ENCODE assay signal across 1 cellular context in genomic region chr12:15789215-15790171, GRCh38.
TF ChIP-seq lines count a peak whose summit lies in the region.

Gene EPS8, minus strand, starts transcription at chr12:15789388. Its CDS starts 106,437 bp downstream, at chr12:15682951.

TF ChIP-seq in HepG2, 621 proteins besides CTCF, POLR2A, EP300 and RAD21 (continued from another document and continues in another):
- TF ChIP-seq, protein P1, sequence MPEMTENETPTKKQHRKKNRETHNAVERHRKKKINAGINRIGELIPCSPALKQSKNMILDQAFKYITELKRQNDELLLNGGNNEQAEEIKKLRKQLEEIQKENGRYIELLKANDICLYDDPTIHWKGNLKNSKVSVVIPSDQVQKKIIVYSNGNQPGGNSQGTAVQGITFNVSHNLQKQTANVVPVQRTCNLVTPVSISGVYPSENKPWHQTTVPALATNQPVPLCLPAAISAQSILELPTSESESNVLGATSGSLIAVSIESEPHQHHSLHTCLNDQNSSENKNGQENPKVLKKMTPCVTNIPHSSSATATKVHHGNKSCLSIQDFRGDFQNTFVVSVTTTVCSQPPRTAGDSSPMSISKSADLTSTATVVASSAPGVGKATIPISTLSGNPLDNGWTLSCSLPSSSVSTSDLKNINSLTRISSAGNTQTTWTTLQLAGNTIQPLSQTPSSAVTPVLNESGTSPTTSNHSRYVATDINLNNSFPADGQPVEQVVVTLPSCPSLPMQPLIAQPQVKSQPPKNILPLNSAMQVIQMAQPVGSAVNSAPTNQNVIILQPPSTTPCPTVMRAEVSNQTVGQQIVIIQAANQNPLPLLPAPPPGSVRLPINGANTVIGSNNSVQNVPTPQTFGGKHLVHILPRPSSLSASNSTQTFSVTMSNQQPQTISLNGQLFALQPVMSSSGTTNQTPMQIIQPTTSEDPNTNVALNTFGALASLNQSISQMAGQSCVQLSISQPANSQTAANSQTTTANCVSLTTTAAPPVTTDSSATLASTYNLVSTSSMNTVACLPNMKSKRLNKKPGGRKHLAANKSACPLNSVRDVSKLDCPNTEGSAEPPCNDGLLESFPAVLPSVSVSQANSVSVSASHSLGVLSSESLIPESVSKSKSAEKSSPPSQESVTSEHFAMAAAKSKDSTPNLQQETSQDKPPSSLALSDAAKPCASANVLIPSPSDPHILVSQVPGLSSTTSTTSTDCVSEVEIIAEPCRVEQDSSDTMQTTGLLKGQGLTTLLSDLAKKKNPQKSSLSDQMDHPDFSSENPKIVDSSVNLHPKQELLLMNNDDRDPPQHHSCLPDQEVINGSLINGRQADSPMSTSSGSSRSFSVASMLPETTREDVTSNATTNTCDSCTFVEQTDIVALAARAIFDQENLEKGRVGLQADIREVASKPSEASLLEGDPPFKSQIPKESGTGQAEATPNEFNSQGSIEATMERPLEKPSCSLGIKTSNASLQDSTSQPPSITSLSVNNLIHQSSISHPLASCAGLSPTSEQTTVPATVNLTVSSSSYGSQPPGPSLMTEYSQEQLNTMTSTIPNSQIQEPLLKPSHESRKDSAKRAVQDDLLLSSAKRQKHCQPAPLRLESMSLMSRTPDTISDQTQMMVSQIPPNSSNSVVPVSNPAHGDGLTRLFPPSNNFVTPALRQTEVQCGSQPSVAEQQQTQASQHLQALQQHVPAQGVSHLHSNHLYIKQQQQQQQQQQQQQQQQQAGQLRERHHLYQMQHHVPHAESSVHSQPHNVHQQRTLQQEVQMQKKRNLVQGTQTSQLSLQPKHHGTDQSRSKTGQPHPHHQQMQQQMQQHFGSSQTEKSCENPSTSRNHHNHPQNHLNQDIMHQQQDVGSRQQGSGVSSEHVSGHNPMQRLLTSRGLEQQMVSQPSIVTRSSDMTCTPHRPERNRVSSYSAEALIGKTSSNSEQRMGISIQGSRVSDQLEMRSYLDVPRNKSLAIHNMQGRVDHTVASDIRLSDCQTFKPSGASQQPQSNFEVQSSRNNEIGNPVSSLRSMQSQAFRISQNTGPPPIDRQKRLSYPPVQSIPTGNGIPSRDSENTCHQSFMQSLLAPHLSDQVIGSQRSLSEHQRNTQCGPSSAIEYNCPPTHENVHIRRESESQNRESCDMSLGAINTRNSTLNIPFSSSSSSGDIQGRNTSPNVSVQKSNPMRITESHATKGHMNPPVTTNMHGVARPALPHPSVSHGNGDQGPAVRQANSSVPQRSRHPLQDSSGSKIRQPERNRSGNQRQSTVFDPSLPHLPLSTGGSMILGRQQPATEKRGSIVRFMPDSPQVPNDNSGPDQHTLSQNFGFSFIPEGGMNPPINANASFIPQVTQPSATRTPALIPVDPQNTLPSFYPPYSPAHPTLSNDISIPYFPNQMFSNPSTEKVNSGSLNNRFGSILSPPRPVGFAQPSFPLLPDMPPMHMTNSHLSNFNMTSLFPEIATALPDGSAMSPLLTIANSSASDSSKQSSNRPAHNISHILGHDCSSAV (CRISPR knock-in tag; IDR thresholded peaks at IDR 0.05; ENCODE audit: borderline replicate concordance): no peak
- TF ChIP-seq ZNF75D (CRISPR knock-in tag; IDR thresholded peaks at IDR 0.05; ENCODE audit: borderline replicate concordance) (no peak), RFXAP (CRISPR knock-in tag; IDR thresholded peaks at IDR 0.05; ENCODE audit: borderline replicate concordance) (peak; percentile 49), ZNF766 (CRISPR knock-in tag; IDR thresholded peaks at IDR 0.05; ENCODE audit: borderline replicate concordance) (no peak; the same call in none of the 2 replicates), WIZ (CRISPR knock-in tag; IDR thresholded peaks at IDR 0.05) (0 out of 2 replicates have a peak, but pooled peaks have one; percentile 34), ZNF224 (CRISPR knock-in tag; IDR thresholded peaks at IDR 0.05) (no peak; the same call in none of the 2 replicates), KDM5A (IDR thresholded peaks at IDR 0.05; ENCODE audit: borderline replicate concordance, low read length) (no peak; the same call in 1 of the 2 replicates), PHF5A (CRISPR knock-in tag; IDR thresholded peaks at IDR 0.05; ENCODE audit: low read depth, unreplicated experiment) (peak; percentile 81), ZNF451 (CRISPR knock-in tag; IDR thresholded peaks at IDR 0.05) (peak; percentile 83), KLF13 (CRISPR knock-in tag; IDR thresholded peaks at IDR 0.05) (0 out of 2 replicates have a peak, but pooled peaks have one; percentile 25), ZNF441 (CRISPR knock-in tag; IDR thresholded peaks at IDR 0.05; ENCODE audit: borderline replicate concordance) (peak; percentile 95), RBAK (CRISPR knock-in tag; IDR thresholded peaks at IDR 0.05) (no peak), ZMYM2 (CRISPR knock-in tag; IDR thresholded peaks at IDR 0.05) (peak; percentile 37; the same call in 1 of the 2 replicates), MXD4 (CRISPR knock-in tag; IDR thresholded peaks at IDR 0.05) (peak; percentile 69; the same call in 1 of the 2 replicates), ZNF792 (CRISPR knock-in tag; IDR thresholded peaks at IDR 0.05) (peak; percentile 55), MATR3 (CRISPR knock-in tag; IDR thresholded peaks at IDR 0.05) (no peak), FOXK1 (CRISPR knock-in tag; IDR thresholded peaks at IDR 0.05; ENCODE audit: borderline replicate concordance, low read depth) (peak; percentile 39; the same call in 1 of the 2 replicates), SNAI1 (CRISPR knock-in tag; IDR thresholded peaks at IDR 0.05; ENCODE audit: borderline replicate concordance) (peak; percentile 72; the same call in 1 of the 2 replicates), YY1 (IDR thresholded peaks at IDR 0.05; ENCODE audit: insufficient read depth, insufficient replicate concordance, low read depth, low read length) (peak; percentile 85), ZNF704 (CRISPR knock-in tag; IDR thresholded peaks at IDR 0.05; ENCODE audit: borderline replicate concordance) (peak; percentile 71), SP140L (CRISPR knock-in tag; IDR thresholded peaks at IDR 0.05; ENCODE audit: borderline replicate concordance) (no peak; the same call in 1 of the 2 replicates), ZNF18 (CRISPR knock-in tag; IDR thresholded peaks at IDR 0.05; ENCODE audit: insufficient replicate concordance) (peak; percentile 34), ZNF501 (CRISPR knock-in tag; IDR thresholded peaks at IDR 0.05) (peak; percentile 80), SIX1 (CRISPR knock-in tag; IDR thresholded peaks at IDR 0.05; ENCODE audit: borderline replicate concordance) (no peak), ZNF33B (CRISPR knock-in tag; IDR thresholded peaks at IDR 0.05) (peak; percentile 81; the same call in 1 of the 2 replicates), SNAPC5 (CRISPR knock-in tag; IDR thresholded peaks at IDR 0.05; ENCODE audit: borderline replicate concordance) (no peak; the same call in 1 of the 2 replicates), XBP1 (CRISPR knock-in tag; IDR thresholded peaks at IDR 0.05) (no peak), ZNF280D (CRISPR knock-in tag; IDR thresholded peaks at IDR 0.05) (peak; percentile 82; the same call in 1 of the 2 replicates)
- TF ChIP-seq, protein P2, sequence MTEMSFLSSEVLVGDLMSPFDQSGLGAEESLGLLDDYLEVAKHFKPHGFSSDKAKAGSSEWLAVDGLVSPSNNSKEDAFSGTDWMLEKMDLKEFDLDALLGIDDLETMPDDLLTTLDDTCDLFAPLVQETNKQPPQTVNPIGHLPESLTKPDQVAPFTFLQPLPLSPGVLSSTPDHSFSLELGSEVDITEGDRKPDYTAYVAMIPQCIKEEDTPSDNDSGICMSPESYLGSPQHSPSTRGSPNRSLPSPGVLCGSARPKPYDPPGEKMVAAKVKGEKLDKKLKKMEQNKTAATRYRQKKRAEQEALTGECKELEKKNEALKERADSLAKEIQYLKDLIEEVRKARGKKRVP (CRISPR knock-in tag; IDR thresholded peaks at IDR 0.05): peak in 1 of 2 experiments; percentile 84; a peak in 2 of 4 replicates
- TF ChIP-seq, protein P3, sequence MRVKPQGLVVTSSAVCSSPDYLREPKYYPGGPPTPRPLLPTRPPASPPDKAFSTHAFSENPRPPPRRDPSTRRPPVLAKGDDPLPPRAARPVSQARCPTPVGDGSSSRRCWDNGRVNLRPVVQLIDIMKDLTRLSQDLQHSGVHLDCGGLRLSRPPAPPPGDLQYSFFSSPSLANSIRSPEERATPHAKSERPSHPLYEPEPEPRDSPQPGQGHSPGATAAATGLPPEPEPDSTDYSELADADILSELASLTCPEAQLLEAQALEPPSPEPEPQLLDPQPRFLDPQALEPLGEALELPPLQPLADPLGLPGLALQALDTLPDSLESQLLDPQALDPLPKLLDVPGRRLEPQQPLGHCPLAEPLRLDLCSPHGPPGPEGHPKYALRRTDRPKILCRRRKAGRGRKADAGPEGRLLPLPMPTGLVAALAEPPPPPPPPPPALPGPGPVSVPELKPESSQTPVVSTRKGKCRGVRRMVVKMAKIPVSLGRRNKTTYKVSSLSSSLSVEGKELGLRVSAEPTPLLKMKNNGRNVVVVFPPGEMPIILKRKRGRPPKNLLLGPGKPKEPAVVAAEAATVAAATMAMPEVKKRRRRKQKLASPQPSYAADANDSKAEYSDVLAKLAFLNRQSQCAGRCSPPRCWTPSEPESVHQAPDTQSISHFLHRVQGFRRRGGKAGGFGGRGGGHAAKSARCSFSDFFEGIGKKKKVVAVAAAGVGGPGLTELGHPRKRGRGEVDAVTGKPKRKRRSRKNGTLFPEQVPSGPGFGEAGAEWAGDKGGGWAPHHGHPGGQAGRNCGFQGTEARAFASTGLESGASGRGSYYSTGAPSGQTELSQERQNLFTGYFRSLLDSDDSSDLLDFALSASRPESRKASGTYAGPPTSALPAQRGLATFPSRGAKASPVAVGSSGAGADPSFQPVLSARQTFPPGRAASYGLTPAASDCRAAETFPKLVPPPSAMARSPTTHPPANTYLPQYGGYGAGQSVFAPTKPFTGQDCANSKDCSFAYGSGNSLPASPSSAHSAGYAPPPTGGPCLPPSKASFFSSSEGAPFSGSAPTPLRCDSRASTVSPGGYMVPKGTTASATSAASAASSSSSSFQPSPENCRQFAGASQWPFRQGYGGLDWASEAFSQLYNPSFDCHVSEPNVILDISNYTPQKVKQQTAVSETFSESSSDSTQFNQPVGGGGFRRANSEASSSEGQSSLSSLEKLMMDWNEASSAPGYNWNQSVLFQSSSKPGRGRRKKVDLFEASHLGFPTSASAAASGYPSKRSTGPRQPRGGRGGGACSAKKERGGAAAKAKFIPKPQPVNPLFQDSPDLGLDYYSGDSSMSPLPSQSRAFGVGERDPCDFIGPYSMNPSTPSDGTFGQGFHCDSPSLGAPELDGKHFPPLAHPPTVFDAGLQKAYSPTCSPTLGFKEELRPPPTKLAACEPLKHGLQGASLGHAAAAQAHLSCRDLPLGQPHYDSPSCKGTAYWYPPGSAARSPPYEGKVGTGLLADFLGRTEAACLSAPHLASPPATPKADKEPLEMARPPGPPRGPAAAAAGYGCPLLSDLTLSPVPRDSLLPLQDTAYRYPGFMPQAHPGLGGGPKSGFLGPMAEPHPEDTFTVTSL (CRISPR knock-in tag; IDR thresholded peaks at IDR 0.05; ENCODE audit: borderline replicate concordance): no peak; the same call in 1 of the 2 replicates
- TF ChIP-seq, protein P4, sequence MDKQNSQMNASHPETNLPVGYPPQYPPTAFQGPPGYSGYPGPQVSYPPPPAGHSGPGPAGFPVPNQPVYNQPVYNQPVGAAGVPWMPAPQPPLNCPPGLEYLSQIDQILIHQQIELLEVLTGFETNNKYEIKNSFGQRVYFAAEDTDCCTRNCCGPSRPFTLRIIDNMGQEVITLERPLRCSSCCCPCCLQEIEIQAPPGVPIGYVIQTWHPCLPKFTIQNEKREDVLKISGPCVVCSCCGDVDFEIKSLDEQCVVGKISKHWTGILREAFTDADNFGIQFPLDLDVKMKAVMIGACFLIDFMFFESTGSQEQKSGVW (CRISPR knock-in tag; IDR thresholded peaks at IDR 0.05; ENCODE audit: borderline replicate concordance): 0 out of 2 replicates have a peak, but pooled peaks have one; percentile 87
- TF ChIP-seq, protein P5, sequence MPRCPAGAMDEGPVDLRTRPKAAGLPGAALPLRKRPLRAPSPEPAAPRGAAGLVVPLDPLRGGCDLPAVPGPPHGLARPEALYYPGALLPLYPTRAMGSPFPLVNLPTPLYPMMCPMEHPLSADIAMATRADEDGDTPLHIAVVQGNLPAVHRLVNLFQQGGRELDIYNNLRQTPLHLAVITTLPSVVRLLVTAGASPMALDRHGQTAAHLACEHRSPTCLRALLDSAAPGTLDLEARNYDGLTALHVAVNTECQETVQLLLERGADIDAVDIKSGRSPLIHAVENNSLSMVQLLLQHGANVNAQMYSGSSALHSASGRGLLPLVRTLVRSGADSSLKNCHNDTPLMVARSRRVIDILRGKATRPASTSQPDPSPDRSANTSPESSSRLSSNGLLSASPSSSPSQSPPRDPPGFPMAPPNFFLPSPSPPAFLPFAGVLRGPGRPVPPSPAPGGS (CRISPR knock-in tag; IDR thresholded peaks at IDR 0.05): no peak; the same call in 1 of the 2 replicates
